ENCODE assay signal across 8 cellular contexts in genomic region chr19:19372656-19373416, GRCh38. TPM values are rescaled to one million over a fixed set of nuclear protein-coding genes. Genes with fewer than 3 reads are reported as not detected.
DNase-seq lines count a peak whose midpoint lies in the region; ATAC-seq and TF ChIP-seq lines count a peak whose summit lies in the region.

No MANE protein-coding gene starts in this region.

- no peaks in the 10 kb centered on the region for H3K79me2 ChIP-seq in OCI-LY3 (ENCODE audit: low read length)

- H3K27me3 ChIP-seq in OCI-LY3 (ENCODE audit: low read depth, low read length) (no peaks in the 10 kb centered on the region), ascending aorta (no peaks in the 10 kb centered on the region)

- H3K4me3 Mint-ChIP-seq in type B pancreatic cell, result no peak overlapping the region

- H3K27ac Mint-ChIP-seq in type B pancreatic cell, result peak overlapping the region; percentile 59

- no peaks in the 10 kb centered on the region for H3K9me3 ChIP-seq in OCI-LY3 (ENCODE audit: insufficient read depth, low read length)
- no peaks in the 10 kb centered on the region for H3K9me3 ChIP-seq in ascending aorta

- H3K4me3 ChIP-seq in OCI-LY3 (ENCODE audit: low read length), result peak overlapping the region; percentile 54
- H3K4me3 ChIP-seq in ascending aorta, result no peak overlapping the region

- peak; percentile 88 for DNase-seq in A172 (ENCODE audit: low spot score)
- DNase-seq in ascending aorta (ENCODE audit: low spot score in 2 of 2), result peak; percentile 29 to 81
- DNase-seq in left lobe of liver (ENCODE audit: low spot score), result no peak
- DNase-seq in type B pancreatic cell (ENCODE audit: extremely low spot score, unreplicated experiment), result no peak
- no peak for DNase-seq in NCI-H1092 treated with DMSO at 0.1 percent for 48 hours (lab: John Stamatoyannopoulos, UW)

- H3K9me3 Mint-ChIP-seq in type B pancreatic cell, result no peaks in the 10 kb centered on the region

- no peaks in the 10 kb centered on the region for H3K36me3 ChIP-seq in OCI-LY3 (replicated peaks; ENCODE audit: low read depth, low read length)
- H3K36me3 ChIP-seq in ascending aorta, result no peaks in the 10 kb centered on the region

- H4K20me1 ChIP-seq in OCI-LY3 (ENCODE audit: insufficient read depth, low read length), result no peaks in the 10 kb centered on the region

- H3K4me1 ChIP-seq in OCI-LY3 (ENCODE audit: low read length), result peaks cover 6% of the 10 kb centered on the region
- H3K4me1 ChIP-seq in ascending aorta, result peaks cover 0 to under 1% of the 10 kb centered on the region in 2 donors

- H3K27ac ChIP-seq in OCI-LY3 (ENCODE audit: low read length) (no peak overlapping the region), ascending aorta (peak overlapping the region; percentile 51 to 55)

- H3K36me3 Mint-ChIP-seq in type B pancreatic cell, result no peaks in the 10 kb centered on the region

- intact Hi-C loops in ascending aorta (cut with DNase I), result no loop called here

- H3K4me2 ChIP-seq in OCI-LY3 (ENCODE audit: low read length), result peak overlapping the region; percentile 61

- TF ChIP-seq CTCF in OCI-LY3 (IDR thresholded peaks at IDR 0.05; ENCODE audit: low read depth, low read length) (no peak), ascending aorta (IDR thresholded peaks at IDR 0.05) (no peak), type B pancreatic cell (conservative IDR thresholded peaks at IDR 0.05) (no peak)

- H3K4me1 Mint-ChIP-seq in type B pancreatic cell (ENCODE audit: unreplicated experiment), result peaks cover 3% of the 10 kb centered on the region

- H3K9ac ChIP-seq in OCI-LY3 (ENCODE audit: low read length), result no peak overlapping the region

- ATAC-seq in GM18502 (IDR thresholded peaks at IDR 0.05; ENCODE audit: poor library complexity, unreplicated experiment) (peak; percentile 84), HG02943 (IDR thresholded peaks at IDR 0.05; ENCODE audit: low read depth, unreplicated experiment) (peak; percentile 88), left lobe of liver (peak; percentile 90)

- peak overlapping the region; percentile 99 for H2AFZ ChIP-seq in OCI-LY3 (ENCODE audit: low read depth, low read length)

- H3K27me3 Mint-ChIP-seq in type B pancreatic cell, result no peaks in the 10 kb centered on the region

RNA-seq across cellular contexts. Expression of gene GATAD2A, which starts 32.6 kb away (rescaled TPM):
- total RNA-seq in A172 (2014; rRNA removed; shearing (Covaris generic)), result 62.1 and 84.0 TPM in 2 replicates
- total RNA-seq in ascending aorta, result 63.3 TPM
- 36.1 TPM for total RNA-seq in left lobe of liver
- total RNA-seq in type B pancreatic cell (ENCODE audit: low replicate concordance), result 102 and 113 TPM in 2 replicates

RNA-seq across cellular contexts. Expression of gene MAU2, which starts 52.2 kb away (rescaled TPM):
- total RNA-seq in A172 (2014; rRNA removed; shearing (Covaris generic)), result 23.8 and 24.0 TPM in 2 replicates
- total RNA-seq in ascending aorta, result 41.2 TPM
- total RNA-seq in left lobe of liver, result 24.7 TPM
- 68.6 and 83.3 TPM in 2 replicates for total RNA-seq in type B pancreatic cell (ENCODE audit: low replicate concordance)

RNA-seq across cellular contexts. Expression of gene SUGP1, which starts 52.5 kb away (rescaled TPM):
- 24.0 and 34.2 TPM in 2 replicates for total RNA-seq in A172 (2014; rRNA removed; shearing (Covaris generic))
- total RNA-seq in ascending aorta, result 42.9 TPM
- total RNA-seq in left lobe of liver, result 28.6 TPM
- 60.8 and 86.8 TPM in 2 replicates for total RNA-seq in type B pancreatic cell (ENCODE audit: low replicate concordance)

Comparison
In these comparisons a context has a peak if more than half of its experiments do, and no peak if none do; other contexts are left out.
1. DNase-seq: peak in A172 (single experiment) and ascending aorta (2 of 2); none in left lobe of liver (single experiment), type B pancreatic cell (single experiment) and NCI-H1092 treated with DMSO at 0.1 percent for 48 hours (single experiment).
2. Peak in every context shown above with its lines, with median percentiles within 50 percentile points of each other: ATAC-seq.